Comparison of ENCODE assay signal across 17 cellular contexts in genomic region chrX:112646651-112647050, GRCh38. TPM values are rescaled to one million over a fixed set of nuclear protein-coding genes. Genes with fewer than 3 reads are reported as not detected.
DNase-seq lines count a peak whose midpoint lies in the region; ATAC-seq and FAIRE-seq lines count a peak whose summit lies in the region.
"Had no signal": no experiment of that assay in that cellular context is flagged by ENCODE, and none has a peak within 500 bp of the region (broad histone marks: within the 10 kb centered on the region; RNA-seq: fewer than 3 reads in every experiment).

No MANE protein-coding gene starts in this region.

- H3K27me3 Mint-ChIP-seq in activated T-cell treated with anti-CD3 and anti-CD28 coated beads, Interleukin-2, amount 50 U/mL, for 24 hours: peaks cover 13% of the 10 kb centered on the region
- H3K27me3 Mint-ChIP-seq in activated naive CD8-positive, alpha-beta T cell treated with anti-CD3 and anti-CD28 coated beads for 36 hours: no peaks in the 10 kb centered on the region
- no peaks in the 10 kb centered on the region for H3K27me3 Mint-ChIP-seq in stimulated activated naive CD8-positive, alpha-beta T cell treated with anti-CD3 and anti-CD28 coated beads, Interleukin-15, amount 100 ng/mL, for 72 hours
- H3K27me3 Mint-ChIP-seq: B cell had no signal

- intact Hi-C loops in posterior cingulate gyrus (cut with DNase I): loop anchor here (10.0 kb wide), 1 partner anchor 602 kb away; no protein-coding TSS in a partner anchor

- peaks cover 34% of the 10 kb centered on the region for H3K4me1 Mint-ChIP-seq in activated T-cell treated with anti-CD3 and anti-CD28 coated beads, Interleukin-2, amount 50 U/mL, for 24 hours (ENCODE audit: low read depth)
- peaks cover 31% of the 10 kb centered on the region for H3K4me1 Mint-ChIP-seq in activated naive CD8-positive, alpha-beta T cell treated with anti-CD3 and anti-CD28 coated beads for 36 hours
- H3K4me1 Mint-ChIP-seq in stimulated activated naive CD8-positive, alpha-beta T cell treated with anti-CD3 and anti-CD28 coated beads, Interleukin-15, amount 100 ng/mL, for 72 hours: peaks cover 23% of the 10 kb centered on the region
- H3K4me1 Mint-ChIP-seq: B cell had no signal

- FAIRE-seq in GM19239 (lab: Jason Lieb, UNC): peak; percentile 95
- FAIRE-seq: GM12891, H54 had no signal

- ATAC-seq in stimulated activated naive CD8-positive, alpha-beta T cell treated with anti-CD3 and anti-CD28 coated beads, Interleukin-15, amount 100 ng/mL, for 72 hours: peak; percentile 70
- ATAC-seq in HG02870 (IDR thresholded peaks at IDR 0.05; ENCODE audit: unreplicated experiment): no peak
- ATAC-seq: CD8-positive, alpha-beta T cell had no signal

- DNase-seq in activated T-cell treated with anti-CD3 and anti-CD28 coated beads, Interleukin-2, amount 50 U/mL, for 24 hours: no peak
- no peak for DNase-seq in activated T-cell treated with anti-CD3 and anti-CD28 coated beads, Interleukin-2, amount 50 U/mL, for 48 hours
- DNase-seq in GM19239 (ENCODE audit: insufficient read length, low spot score) (no peak), posterior cingulate gyrus (no peak)
- no peak for DNase-seq in activated naive CD8-positive, alpha-beta T cell treated with anti-CD3 and anti-CD28 coated beads for 36 hours
- no peak for DNase-seq in stimulated activated naive CD8-positive, alpha-beta T cell treated with anti-CD3 and anti-CD28 coated beads, Interleukin-15, amount 100 ng/mL, for 72 hours
- DNase-seq: Calu3; CD8-positive, alpha-beta T cell; DMS79 treated with DMSO at 0.1 percent for 48 hours; GF-D8; GM23248; HCEC 1CT had no signal

- peak overlapping the region; percentile 50 for H3K27ac Mint-ChIP-seq in activated T-cell treated with anti-CD3 and anti-CD28 coated beads, Interleukin-2, amount 50 U/mL, for 24 hours
- H3K27ac Mint-ChIP-seq in activated naive CD8-positive, alpha-beta T cell treated with anti-CD3 and anti-CD28 coated beads for 36 hours: peak overlapping the region; percentile 94
- no peak overlapping the region for H3K27ac Mint-ChIP-seq in stimulated activated naive CD8-positive, alpha-beta T cell treated with anti-CD3 and anti-CD28 coated beads, Interleukin-15, amount 100 ng/mL, for 72 hours
- H3K27ac Mint-ChIP-seq: B cell; CD8-positive, alpha-beta T cell had no signal

- no peak overlapping the region for H3K4me3 Mint-ChIP-seq in activated T-cell treated with anti-CD3 and anti-CD28 coated beads, Interleukin-2, amount 50 U/mL, for 24 hours
- H3K4me3 Mint-ChIP-seq in activated naive CD8-positive, alpha-beta T cell treated with anti-CD3 and anti-CD28 coated beads for 36 hours: peak overlapping the region; percentile 3
- H3K4me3 Mint-ChIP-seq in stimulated activated naive CD8-positive, alpha-beta T cell treated with anti-CD3 and anti-CD28 coated beads, Interleukin-15, amount 100 ng/mL, for 72 hours: no peak overlapping the region
- H3K4me3 Mint-ChIP-seq: B cell; CD8-positive, alpha-beta T cell had no signal

- no peaks in the 10 kb centered on the region for H3K36me3 Mint-ChIP-seq in activated T-cell treated with anti-CD3 and anti-CD28 coated beads, Interleukin-2, amount 50 U/mL, for 24 hours (ENCODE audit: low read depth)
- peaks cover 13% of the 10 kb centered on the region for H3K36me3 Mint-ChIP-seq in activated naive CD8-positive, alpha-beta T cell treated with anti-CD3 and anti-CD28 coated beads for 36 hours

- peaks cover 7% of the 10 kb centered on the region for H3K9me3 Mint-ChIP-seq in activated T-cell treated with anti-CD3 and anti-CD28 coated beads, Interleukin-2, amount 50 U/mL, for 24 hours
- peaks cover 10% of the 10 kb centered on the region for H3K9me3 Mint-ChIP-seq in activated naive CD8-positive, alpha-beta T cell treated with anti-CD3 and anti-CD28 coated beads for 36 hours
- H3K9me3 Mint-ChIP-seq in stimulated activated naive CD8-positive, alpha-beta T cell treated with anti-CD3 and anti-CD28 coated beads, Interleukin-15, amount 100 ng/mL, for 72 hours: peaks cover 6% of the 10 kb centered on the region in 2 donors

RNA-seq across cellular contexts. Expression of gene LHFPL1, which starts 33.1 kb away (rescaled TPM):
- total RNA-seq in activated naive CD8-positive, alpha-beta T cell treated with anti-CD3 and anti-CD28 coated beads for 36 hours: under 1 TPM; 0.44 to 0.70 TPM
- total RNA-seq: A172; B cell; Calu3; CD8-positive, alpha-beta T cell; GM23248 had no signal

Comparison
In these comparisons a context has a peak if more than half of its experiments do, and no peak if none do; other contexts are left out.
1. H3K27ac Mint-ChIP-seq: peak in activated T-cell treated with anti-CD3 and anti-CD28 coated beads, Interleukin-2, amount 50 U/mL, for 24 hours (single experiment) and activated naive CD8-positive, alpha-beta T cell treated with anti-CD3 and anti-CD28 coated beads for 36 hours (single experiment); none in stimulated activated naive CD8-positive, alpha-beta T cell treated with anti-CD3 and anti-CD28 coated beads, Interleukin-15, amount 100 ng/mL, for 72 hours (0 of 2).